In genomic region chr7:56474271-56474670, GRCh38 we compare ENCODE assay signal across 28 cellular contexts.
"Had no signal": no experiment of that assay in that cellular context is flagged by ENCODE, and none has a peak within 500 bp of the region (broad histone marks: within the 10 kb centered on the region; RNA-seq: fewer than 3 reads in every experiment).

No MANE protein-coding gene starts in this region.

- H3K4me3 Mint-ChIP-seq: stimulated activated effector memory CD8-positive, alpha-beta T cell treated with anti-CD3 and anti-CD28 coated beads, Interleukin-12 subunit alpha, Interleukin-12 subunit beta, amount 100 ng/mL, for 72 hours; stimulated activated memory B cell treated with anti-CD40 and anti-IgM and Interleukin-4, amounts not matched to agents 10 μg/mL and 1 μg/mL and 100 μg/mL, for 72 hours; stimulated activated naive B cell treated with anti-CD40 and anti-IgM and Interleukin-4, amounts not matched to agents 10 μg/mL and 1 μg/mL and 100 μg/mL, for 72 hours; stimulated activated naive CD8-positive, alpha-beta T cell treated with anti-CD3 and anti-CD28 coated beads, Interleukin-15, amount 100 ng/mL, for 72 hours; stimulated activated naive CD8-positive, alpha-beta T cell treated with anti-CD3 and anti-CD28 coated beads, Interleukin-15, Interleukin-2, amounts not matched to agents 100 ng/mL and 50 ng/mL, for 24 hours; type B pancreatic cell had no signal

- H3K36me3 ChIP-seq: stomach, suprapubic skin, thoracic aorta, thyroid gland, tibial nerve, transverse colon, upper lobe of left lung, upper lobe of right lung, uterus, vagina had no signal

- DNase-seq: stimulated activated CD4-positive, alpha-beta T cell treated with anti-CD3 and anti-CD28 coated beads, Interleukin-2, amount 100 ng/mL, for 48 hours; stimulated activated CD4-positive, alpha-beta T cell treated with anti-CD3 and anti-CD28 coated beads, Interleukin-4, amount 100 ng/mL, for 1 hour; stimulated activated CD4-positive, alpha-beta T cell treated with anti-CD3 and anti-CD28 coated beads, Interleukin-4, amount 100 ng/mL, for 24 hours; stimulated activated CD4-positive, alpha-beta T cell treated with anti-CD3 and anti-CD28 coated beads, Interleukin-4, amount 100 ng/mL, for 4 hours; stimulated activated CD8-positive, alpha-beta memory T cell treated with anti-CD3 and anti-CD28 coated beads, Interleukin-4, amount 100 ng/mL, for 48 hours; stimulated activated naive B cell treated with anti-CD40 and anti-IgM and Interleukin-4, amounts not matched to agents 10 μg/mL and 1 μg/mL and 100 μg/mL, for 72 hours; stimulated activated naive CD4-positive, alpha-beta T cell; stimulated activated naive CD4-positive, alpha-beta T cell treated with Interleukin-2 at 50 U/mL for 16 hours; stimulated activated naive CD8-positive, alpha-beta T cell treated with anti-CD3 and anti-CD28 coated beads, Interleukin-15, amount 100 ng/mL, for 72 hours; stimulated activated naive CD8-positive, alpha-beta T cell treated with anti-CD3 and anti-CD28 coated beads, Interleukin-15, Interleukin-2, amounts not matched to agents 100 U/mL and 50 U/mL, for 24 hours; stomach; substantia nigra; testis; thyroid gland; tibial artery; transverse colon; trophoblast cell; upper lobe of left lung; upper lobe of right lung; uterus had no signal

- H3K4me1 ChIP-seq: stomach, suprapubic skin, testis, thyroid gland, tibial artery, tibial nerve, transverse colon, upper lobe of left lung, upper lobe of right lung, uterus, vagina had no signal

- H3K27ac Mint-ChIP-seq: stimulated activated effector memory CD8-positive, alpha-beta T cell treated with anti-CD3 and anti-CD28 coated beads, Interleukin-12 subunit alpha, Interleukin-12 subunit beta, amount 100 ng/mL, for 72 hours; stimulated activated memory B cell treated with anti-CD40 and anti-IgM and Interleukin-4, amounts not matched to agents 10 μg/mL and 1 μg/mL and 100 μg/mL, for 72 hours; stimulated activated naive B cell treated with anti-CD40 and anti-IgM and Interleukin-4, amounts not matched to agents 10 μg/mL and 1 μg/mL and 100 μg/mL, for 72 hours; stimulated activated naive CD8-positive, alpha-beta T cell treated with anti-CD3 and anti-CD28 coated beads, Interleukin-15, amount 100 ng/mL, for 72 hours; stimulated activated naive CD8-positive, alpha-beta T cell treated with anti-CD3 and anti-CD28 coated beads, Interleukin-15, Interleukin-2, amounts not matched to agents 100 ng/mL and 50 ng/mL, for 24 hours; type B pancreatic cell had no signal

- H3K27me3 Mint-ChIP-seq: stimulated activated memory B cell treated with anti-CD40 and anti-IgM and Interleukin-4, amounts not matched to agents 10 μg/mL and 1 μg/mL and 100 μg/mL, for 72 hours; stimulated activated naive B cell treated with anti-CD40 and anti-IgM and Interleukin-4, amounts not matched to agents 10 μg/mL and 1 μg/mL and 100 μg/mL, for 72 hours; stimulated activated naive CD8-positive, alpha-beta T cell treated with anti-CD3 and anti-CD28 coated beads, Interleukin-15, amount 100 ng/mL, for 72 hours; stimulated activated naive CD8-positive, alpha-beta T cell treated with anti-CD3 and anti-CD28 coated beads, Interleukin-15, Interleukin-2, amounts not matched to agents 100 ng/mL and 50 ng/mL, for 24 hours; type B pancreatic cell had no signal

- H3K27ac ChIP-seq: stomach, suprapubic skin, testis, thoracic aorta, thyroid gland, tibial artery, tibial nerve, transverse colon, upper lobe of left lung, upper lobe of right lung, uterus, vagina had no signal

- H3K9me3 ChIP-seq: testis, thyroid gland had no signal

- H3K36me3 Mint-ChIP-seq: stimulated activated effector memory CD8-positive, alpha-beta T cell treated with anti-CD3 and anti-CD28 coated beads, Interleukin-12 subunit alpha, Interleukin-12 subunit beta, amount 100 ng/mL, for 72 hours; stimulated activated memory B cell treated with anti-CD40 and anti-IgM and Interleukin-4, amounts not matched to agents 10 μg/mL and 1 μg/mL and 100 μg/mL, for 72 hours had no signal

- H3K27me3 ChIP-seq: stomach, suprapubic skin, testis, thyroid gland, tibial artery, tibial nerve, transverse colon, upper lobe of left lung, upper lobe of right lung, uterus, vagina had no signal

- ATAC-seq: stimulated activated effector memory CD8-positive, alpha-beta T cell treated with anti-CD3 and anti-CD28 coated beads, Interleukin-12 subunit alpha, Interleukin-12 subunit beta, amount 100 ng/mL, for 72 hours; stimulated activated memory B cell treated with anti-CD40 and anti-IgM and Interleukin-4, amounts not matched to agents 10 μg/mL and 1 μg/mL and 100 μg/mL, for 72 hours; stimulated activated naive B cell treated with anti-CD40 and anti-IgM and Interleukin-4, amounts not matched to agents 10 μg/mL and 1 μg/mL and 100 μg/mL, for 72 hours; stimulated activated naive CD8-positive, alpha-beta T cell treated with anti-CD3 and anti-CD28 coated beads, Interleukin-15, amount 100 ng/mL, for 72 hours; stimulated activated naive CD8-positive, alpha-beta T cell treated with anti-CD3 and anti-CD28 coated beads, Interleukin-15, Interleukin-2, amounts not matched to agents 100 U/mL and 50 U/mL, for 24 hours; upper lobe of right lung had no signal

- H3K4me3 ChIP-seq: stomach, suprapubic skin, testis, thoracic aorta, thyroid gland, tibial artery, tibial nerve, transverse colon, upper lobe of left lung, upper lobe of right lung, uterus, vagina had no signal

- H3K4me1 Mint-ChIP-seq: stimulated activated effector memory CD8-positive, alpha-beta T cell treated with anti-CD3 and anti-CD28 coated beads, Interleukin-12 subunit alpha, Interleukin-12 subunit beta, amount 100 ng/mL, for 72 hours; stimulated activated memory B cell treated with anti-CD40 and anti-IgM and Interleukin-4, amounts not matched to agents 10 μg/mL and 1 μg/mL and 100 μg/mL, for 72 hours; stimulated activated naive B cell treated with anti-CD40 and anti-IgM and Interleukin-4, amounts not matched to agents 10 μg/mL and 1 μg/mL and 100 μg/mL, for 72 hours; stimulated activated naive CD8-positive, alpha-beta T cell treated with anti-CD3 and anti-CD28 coated beads, Interleukin-15, amount 100 ng/mL, for 72 hours had no signal
